ENCODE assay signal across 31 cellular contexts in genomic region chrX:48816014-48816810, GRCh38. TPM values are rescaled to one million over a fixed set of nuclear protein-coding genes. Genes with fewer than 3 reads are reported as not detected.
"Had no signal": no experiment of that assay in that cellular context is flagged by ENCODE, and none has a peak within 500 bp of the region (broad histone marks: within the 10 kb centered on the region; RNA-seq: fewer than 3 reads in every experiment).

No MANE protein-coding gene starts in this region.

- H3K27ac ChIP-seq: hepatocyte, psoas muscle, spleen, testis, tibial nerve, upper lobe of right lung, vagina had no signal

- H3K4me1 ChIP-seq: psoas muscle, spleen, testis, tibial nerve, upper lobe of right lung, vagina had no signal

- H3K79me2 ChIP-seq: hepatocyte had no signal

- H3K4me2 ChIP-seq: hepatocyte had no signal

- H3K4me3 ChIP-seq: hepatocyte, lung, psoas muscle, spleen, testis, tibial nerve, upper lobe of right lung, vagina had no signal

- H3K9me3 ChIP-seq: psoas muscle, spleen, testis, tibial nerve, upper lobe of right lung, vagina had no signal

- H3K36me3 ChIP-seq: upper lobe of right lung had no signal

- H2AFZ ChIP-seq: hepatocyte had no signal

- DNase-seq: effector CD4-positive, alpha-beta T cell; erythroblast; foreskin melanocyte; head of caudate nucleus; left colon; left ventricle myocardium superior; mesenchymal stem cell; midbrain; nephron progenitor cell; psoas muscle; retina; spleen; stimulated activated CD4-positive, alpha-beta T cell treated with anti-CD3 and anti-CD28 coated beads, Interleukin-15, amount 100 ng/mL, for 24 hours; stimulated activated CD4-positive, alpha-beta T cell treated with anti-CD3 and anti-CD28 coated beads, Interleukin-1b, Interleukin-23, amount 100 ng/mL, for 48 hours; stimulated activated CD4-positive, alpha-beta T cell treated with anti-CD3 and anti-CD28 coated beads, Interleukin-4, amount 100 ng/mL, for 24 hours; stimulated activated naive B cell treated with anti-CD40 and anti-IgM and Interleukin-4, amounts not matched to agents 10 μg/mL and 1 μg/mL and 100 μg/mL, for 72 hours; stimulated activated naive CD8-positive, alpha-beta T cell treated with anti-CD3 and anti-CD28 coated beads, Interleukin-15, amount 100 ng/mL, for 72 hours; testis; upper lobe of right lung had no signal

- H3K27me3 ChIP-seq: hepatocyte, spleen, testis, tibial nerve, upper lobe of right lung, vagina had no signal

RNA-seq across cellular contexts. Expression of gene ERAS, which starts 10.1 kb away (rescaled TPM):
- total RNA-seq: dermis microvascular lymphatic vessel endothelial cell, endodermal cell, endothelial cell of umbilical vein, kidney epithelial cell, left colon, left ventricle myocardium superior, lung, omental fat pad, psoas muscle, skeletal muscle tissue, subcutaneous adipose tissue, tibial nerve, upper lobe of right lung, vagina had no signal

RNA-seq across cellular contexts. Expression of gene PCSK1N, which starts 19.2 kb away (rescaled TPM):
- total RNA-seq: skeletal muscle tissue had no signal

RNA-seq across cellular contexts. Expression of gene GATA1, which starts 29.8 kb away (rescaled TPM):
- total RNA-seq: dermis microvascular lymphatic vessel endothelial cell, endodermal cell, endothelial cell of umbilical vein, hepatocyte, kidney epithelial cell, left colon, left ventricle myocardium superior, omental fat pad had no signal

RNA-seq across cellular contexts. Expression of gene GLOD5, which starts 54.7 kb away (rescaled TPM):
- total RNA-seq: dermis microvascular lymphatic vessel endothelial cell, endodermal cell, endothelial cell of umbilical vein, kidney epithelial cell, left ventricle myocardium superior, omental fat pad, psoas muscle, sciatic nerve, skeletal muscle tissue, spleen, subcutaneous adipose tissue, testis, tibial nerve, vagina had no signal
